In the genomic region with DNA sequence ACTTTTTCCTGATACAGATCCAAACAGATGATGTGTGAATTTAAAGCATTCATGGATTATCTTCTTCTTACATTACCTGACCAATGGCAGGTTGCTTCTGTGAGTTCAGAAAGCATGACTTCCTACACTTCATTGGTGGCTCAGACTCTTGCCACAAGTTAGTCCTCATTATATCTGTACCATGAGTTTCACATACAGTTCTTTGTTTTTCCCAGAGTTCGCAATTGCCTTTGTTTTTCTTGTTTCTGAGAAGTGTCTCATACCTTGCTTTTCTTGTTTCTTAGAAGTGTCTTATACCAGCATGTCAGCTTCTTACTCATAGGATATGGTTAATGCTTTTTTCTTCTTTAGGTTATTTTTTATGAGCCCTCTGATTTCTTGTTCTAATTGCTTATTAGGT, we compare ENCODE assay signal across 22 cellular contexts.
"Had no signal": no experiment of that assay in that cellular context is flagged by ENCODE, and none has a peak within 500 bp of the region (broad histone marks: within the 10 kb centered on the region; RNA-seq: fewer than 3 reads in every experiment).

No MANE protein-coding gene starts in this region.

- H3K4me3 ChIP-seq: gastrocnemius medialis, lower lobe of right lung, ovary, psoas muscle, sigmoid colon, suprapubic skin, transverse colon, upper lobe of right lung, uterus had no signal

- H3K9me3 ChIP-seq: ovary, sigmoid colon, upper lobe of right lung, uterus had no signal

- H3K27ac ChIP-seq: gastrocnemius medialis, lower lobe of right lung, ovary, psoas muscle, sigmoid colon, suprapubic skin, transverse colon, upper lobe of right lung, uterus had no signal

- H3K4me1 ChIP-seq: gastrocnemius medialis, lower lobe of right lung, psoas muscle, suprapubic skin, transverse colon, upper lobe of right lung, uterus had no signal

- FAIRE-seq: keratinocyte had no signal

- DNase-seq: cortex of kidney; effector memory CD8-positive, alpha-beta T cell; foreskin fibroblast; gastrocnemius medialis; head of caudate nucleus; left ventricle myocardium superior; lower lobe of right lung; natural killer cell; occipital lobe; ovary; posterior cingulate gyrus; psoas muscle; right cardiac atrium; stimulated activated CD4-positive, alpha-beta T cell treated with anti-CD3 and anti-CD28 coated beads, Interleukin-2, amount 100 ng/mL, for 24 hours; stimulated activated CD4-positive, alpha-beta T cell treated with anti-CD3 and anti-CD28 coated beads, Interleukin-4, amount 100 ng/mL, for 24 hours; transverse colon; upper lobe of right lung; uterus had no signal

- ATAC-seq: effector memory CD8-positive, alpha-beta T cell; gastrocnemius medialis; left ventricle myocardium superior; lower lobe of right lung; natural killer cell; psoas muscle; right cardiac atrium; stimulated activated memory B cell treated with anti-CD40 and anti-IgM and Interleukin-4, amounts not matched to agents 10 μg/mL and 1 μg/mL and 100 μg/mL, for 72 hours; upper lobe of right lung had no signal
